22 cellular contexts compared by ENCODE assay signal in genomic region chr7:107396990-107397389, GRCh38.
DNase-seq lines count a peak whose midpoint lies in the region; ATAC-seq and TF ChIP-seq lines count a peak whose summit lies in the region.
"Had no signal": no experiment of that assay in that cellular context is flagged by ENCODE, and none has a peak within 500 bp of the region (broad histone marks: within the 10 kb centered on the region; RNA-seq: fewer than 3 reads in every experiment).

No MANE protein-coding gene starts in this region.

- no peaks in the 10 kb centered on the region for H3K27me3 Mint-ChIP-seq in activated T-cell treated with anti-CD3 and anti-CD28 coated beads, Interleukin-2, amount 50 U/mL, for 4 hours (ENCODE audit: low read depth)
- H3K27me3 Mint-ChIP-seq: activated CD4-positive, alpha-beta T cell treated with anti-CD3 and anti-CD28 coated beads, Interleukin-2, amount 10 ng/mL, durations not matched to agents 7 days and 5 days; activated naive CD8-positive, alpha-beta T cell treated with anti-CD3 and anti-CD28 coated beads, Interleukin-2, amount 10 ng/mL, durations not matched to agents 7 days and 5 days; stimulated activated memory B cell treated with anti-CD40 and anti-IgM and Interleukin-4, amounts not matched to agents 10 μg/mL and 1 μg/mL and 100 μg/mL, for 72 hours had no signal

- H3K9me3 ChIP-seq in heart right ventricle: no peaks in the 10 kb centered on the region
- H3K9me3 ChIP-seq: BLaER1, colonic mucosa, testis had no signal

- TF ChIP-seq CTCF in heart right ventricle (IDR thresholded peaks at IDR 0.05): no peak

- H3K4me1 Mint-ChIP-seq in stimulated activated effector memory CD8-positive, alpha-beta T cell treated with anti-CD3 and anti-CD28 coated beads, Interleukin-12 subunit alpha, Interleukin-12 subunit beta, amount 100 ng/mL, for 72 hours: no peaks in the 10 kb centered on the region
- H3K4me1 Mint-ChIP-seq in activated T-cell treated with anti-CD3 and anti-CD28 coated beads, Interleukin-2, amount 50 U/mL, for 4 hours (ENCODE audit: low read depth): no peaks in the 10 kb centered on the region
- H3K4me1 Mint-ChIP-seq: activated CD4-positive, alpha-beta T cell treated with anti-CD3 and anti-CD28 coated beads, Interleukin-2, amount 10 ng/mL, durations not matched to agents 7 days and 5 days; activated naive CD8-positive, alpha-beta T cell treated with anti-CD3 and anti-CD28 coated beads, Interleukin-2, amount 10 ng/mL, durations not matched to agents 7 days and 5 days; stimulated activated memory B cell treated with anti-CD40 and anti-IgM and Interleukin-4, amounts not matched to agents 10 μg/mL and 1 μg/mL and 100 μg/mL, for 72 hours had no signal

- DNase-seq in heart right ventricle (no peak), Right ventricle myocardium inferior (ENCODE audit: missing footprints) (no peak), SW480 (ENCODE audit: low spot score) (peak; percentile 37), erythroblast (lab: John Stamatoyannopoulos, UW) (peak; percentile 12 to 24), GOT3 (lab: John Stamatoyannopoulos, UW) (no peak), SHP77 treated with DMSO at 0.1 percent for 48 hours (lab: John Stamatoyannopoulos, UW) (no peak)
- no peak for DNase-seq in stimulated activated effector memory CD8-positive, alpha-beta T cell treated with anti-CD3 and anti-CD28 coated beads, Interleukin-12 subunit alpha, Interleukin-12 subunit beta, amount 100 ng/mL, for 72 hours (ENCODE audit: low spot score in 2 of 2)
- DNase-seq in activated T-cell treated with anti-CD3 and anti-CD28 coated beads, Interleukin-2, amount 50 U/mL, for 4 hours: no peak
- DNase-seq: ACHN; activated CD4-positive, alpha-beta T cell treated with anti-CD3 and anti-CD28 coated beads, Interleukin-2, amount 10 ng/mL, durations not matched to agents 7 days and 5 days; activated naive CD8-positive, alpha-beta T cell treated with anti-CD3 and anti-CD28 coated beads, Interleukin-2, amount 10 ng/mL, durations not matched to agents 7 days and 5 days; colonic mucosa; endodermal cell; NCI-H1436 treated with DMSO at 0.1 percent for 48 hours; NCI-H510A treated with DMSO at 0.1 percent for 48 hours; nephron progenitor cell; RPMI8226; testis had no signal

- H3K4me1 ChIP-seq in heart right ventricle: peaks cover 0 to 4% (median 0%) of the 10 kb centered on the region in 9 donors
- H3K4me1 ChIP-seq: BLaER1, colonic mucosa, parathyroid adenoma had no signal

- H3K4me3 Mint-ChIP-seq in stimulated activated effector memory CD8-positive, alpha-beta T cell treated with anti-CD3 and anti-CD28 coated beads, Interleukin-12 subunit alpha, Interleukin-12 subunit beta, amount 100 ng/mL, for 72 hours: no peak overlapping the region
- no peak overlapping the region for H3K4me3 Mint-ChIP-seq in activated T-cell treated with anti-CD3 and anti-CD28 coated beads, Interleukin-2, amount 50 U/mL, for 4 hours
- H3K4me3 Mint-ChIP-seq: activated CD4-positive, alpha-beta T cell treated with anti-CD3 and anti-CD28 coated beads, Interleukin-2, amount 10 ng/mL, durations not matched to agents 7 days and 5 days; activated naive CD8-positive, alpha-beta T cell treated with anti-CD3 and anti-CD28 coated beads, Interleukin-2, amount 10 ng/mL, durations not matched to agents 7 days and 5 days; endodermal cell; nephron progenitor cell; stimulated activated memory B cell treated with anti-CD40 and anti-IgM and Interleukin-4, amounts not matched to agents 10 μg/mL and 1 μg/mL and 100 μg/mL, for 72 hours had no signal

- intact Hi-C loops in heart right ventricle (cut with DNase I): no loop called here
- intact Hi-C loops in Right ventricle myocardium inferior (cut with DNase I): no loop called here

- no peak for TF ChIP-seq POLR2A in erythroblast (IDR thresholded peaks at IDR 0.05; ENCODE audit: low read length)

- no peak overlapping the region for H3K27ac Mint-ChIP-seq in stimulated activated effector memory CD8-positive, alpha-beta T cell treated with anti-CD3 and anti-CD28 coated beads, Interleukin-12 subunit alpha, Interleukin-12 subunit beta, amount 100 ng/mL, for 72 hours
- H3K27ac Mint-ChIP-seq: activated CD4-positive, alpha-beta T cell treated with anti-CD3 and anti-CD28 coated beads, Interleukin-2, amount 10 ng/mL, durations not matched to agents 7 days and 5 days; activated naive CD8-positive, alpha-beta T cell treated with anti-CD3 and anti-CD28 coated beads, Interleukin-2, amount 10 ng/mL, durations not matched to agents 7 days and 5 days; endodermal cell; stimulated activated memory B cell treated with anti-CD40 and anti-IgM and Interleukin-4, amounts not matched to agents 10 μg/mL and 1 μg/mL and 100 μg/mL, for 72 hours had no signal

- WGBS in heart right ventricle, 2 donors: 55 to 67% methylated on average over 2 of the region's 2 CpGs

- H3K36me3 ChIP-seq in heart right ventricle: no peaks in the 10 kb centered on the region
- H3K36me3 ChIP-seq: colonic mucosa had no signal

- H3K27ac ChIP-seq in heart right ventricle: no peak overlapping the region
- H3K27ac ChIP-seq: BLaER1, colonic mucosa, parathyroid adenoma, testis had no signal

- no peaks in the 10 kb centered on the region for H3K36me3 Mint-ChIP-seq in stimulated activated effector memory CD8-positive, alpha-beta T cell treated with anti-CD3 and anti-CD28 coated beads, Interleukin-12 subunit alpha, Interleukin-12 subunit beta, amount 100 ng/mL, for 72 hours
- peaks cover 21% of the 10 kb centered on the region for H3K36me3 Mint-ChIP-seq in activated T-cell treated with anti-CD3 and anti-CD28 coated beads, Interleukin-2, amount 50 U/mL, for 4 hours (ENCODE audit: insufficient read depth)

- peak in 5 of 8 donors; percentile 30 to 66 (median 35) for ATAC-seq in heart right ventricle
- no peak for ATAC-seq in Right ventricle myocardium inferior
- peak; percentile 43 for ATAC-seq in stimulated activated effector memory CD8-positive, alpha-beta T cell treated with anti-CD3 and anti-CD28 coated beads, Interleukin-12 subunit alpha, Interleukin-12 subunit beta, amount 100 ng/mL, for 72 hours
- no peak for ATAC-seq in activated T-cell treated with anti-CD3 and anti-CD28 coated beads, Interleukin-2, amount 50 U/mL, for 4 hours
- ATAC-seq: HepG2; stimulated activated memory B cell treated with anti-CD40 and anti-IgM and Interleukin-4, amounts not matched to agents 10 μg/mL and 1 μg/mL and 100 μg/mL, for 72 hours had no signal

- no peak overlapping the region for H3K4me3 ChIP-seq in heart right ventricle
- H3K4me3 ChIP-seq: BLaER1, colonic mucosa, testis had no signal

- no peaks in the 10 kb centered on the region for H3K9me3 Mint-ChIP-seq in stimulated activated effector memory CD8-positive, alpha-beta T cell treated with anti-CD3 and anti-CD28 coated beads, Interleukin-12 subunit alpha, Interleukin-12 subunit beta, amount 100 ng/mL, for 72 hours
- H3K9me3 Mint-ChIP-seq in activated T-cell treated with anti-CD3 and anti-CD28 coated beads, Interleukin-2, amount 50 U/mL, for 4 hours: no peaks in the 10 kb centered on the region
- H3K9me3 Mint-ChIP-seq: activated CD4-positive, alpha-beta T cell treated with anti-CD3 and anti-CD28 coated beads, Interleukin-2, amount 10 ng/mL, durations not matched to agents 7 days and 5 days; activated naive CD8-positive, alpha-beta T cell treated with anti-CD3 and anti-CD28 coated beads, Interleukin-2, amount 10 ng/mL, durations not matched to agents 7 days and 5 days; stimulated activated memory B cell treated with anti-CD40 and anti-IgM and Interleukin-4, amounts not matched to agents 10 μg/mL and 1 μg/mL and 100 μg/mL, for 72 hours had no signal

- H3K27me3 ChIP-seq in heart right ventricle: no peaks in the 10 kb centered on the region
- H3K27me3 ChIP-seq: BLaER1, colonic mucosa, testis had no signal

Comparison
In these comparisons a context has a peak if more than half of its experiments do, and no peak if none do; other contexts are left out.
1. ATAC-seq: peak in heart right ventricle (5 of 8) and stimulated activated effector memory CD8-positive, alpha-beta T cell treated with anti-CD3 and anti-CD28 coated beads, Interleukin-12 subunit alpha, Interleukin-12 subunit beta, amount 100 ng/mL, for 72 hours (single experiment); none in Right ventricle myocardium inferior (single experiment) and activated T-cell treated with anti-CD3 and anti-CD28 coated beads, Interleukin-2, amount 50 U/mL, for 4 hours (0 of 2).
2. DNase-seq: peak in SW480 (single experiment) and erythroblast (2 of 2); none in heart right ventricle (0 of 2), Right ventricle myocardium inferior (single experiment), stimulated activated effector memory CD8-positive, alpha-beta T cell treated with anti-CD3 and anti-CD28 coated beads, Interleukin-12 subunit alpha, Interleukin-12 subunit beta, amount 100 ng/mL, for 72 hours (0 of 2), activated T-cell treated with anti-CD3 and anti-CD28 coated beads, Interleukin-2, amount 50 U/mL, for 4 hours (single experiment), GOT3 (single experiment) and SHP77 treated with DMSO at 0.1 percent for 48 hours (single experiment).